In genomic region chr15:90471769-90472168, GRCh38 we compare ENCODE assay signal across 20 cellular contexts. TPM values are rescaled to one million over a fixed set of nuclear protein-coding genes. Genes with fewer than 3 reads are reported as not detected.
DNase-seq lines count a peak whose midpoint lies in the region; TF ChIP-seq lines count a peak whose summit lies in the region.
"Had no signal": no experiment of that assay in that cellular context is flagged by ENCODE, and none has a peak within 500 bp of the region (broad histone marks: within the 10 kb centered on the region; RNA-seq: fewer than 3 reads in every experiment).

No MANE protein-coding gene starts in this region.

- no peak overlapping the region for H4K8ac ChIP-seq in H9 (replicated peaks; ENCODE audit: insufficient read length, low read depth, low read length)
- no peak overlapping the region for H4K8ac ChIP-seq in mesenchymal stem cell (ENCODE audit: low read length)

- H2AFZ ChIP-seq in H9 (ENCODE audit: low read length): no peak overlapping the region
- no peak overlapping the region for H2AFZ ChIP-seq in mesenchymal stem cell (ENCODE audit: low read depth, low read length)

- H2BK12ac ChIP-seq in H9 (ENCODE audit: insufficient read length, low read depth, low read length) (no peak overlapping the region), mesenchymal stem cell (ENCODE audit: low read length in 2 of 2) (no peak overlapping the region)

- H3K23ac ChIP-seq in H9 (ENCODE audit: insufficient read length, low read depth, low read length) (no peak overlapping the region), mesenchymal stem cell (ENCODE audit: low read length in 2 of 2) (no peak overlapping the region)

- H2AK5ac ChIP-seq in H9 (ENCODE audit: insufficient read length, low read length) (no peak overlapping the region), mesenchymal stem cell (ENCODE audit: low read length, severe bottlenecking) (no peak overlapping the region)

- no peak overlapping the region for H3T11ph ChIP-seq in H9 (ENCODE audit: low read length)

- H3K23me2 ChIP-seq in H9 (ENCODE audit: insufficient read length, low read depth, low read length, poor library complexity, severe bottlenecking): no peaks in the 10 kb centered on the region

- H3K79me1 ChIP-seq in H9 (ENCODE audit: insufficient read depth, low read depth, low read length, poor library complexity, severe bottlenecking) (no peaks in the 10 kb centered on the region), mesenchymal stem cell (replicated peaks; ENCODE audit: low read length, poor library complexity, severe bottlenecking) (peaks cover 41% of the 10 kb centered on the region)

- no peaks in the 10 kb centered on the region for H3K4me1 ChIP-seq in H9 (ENCODE audit: insufficient read depth, low read length)
- H3K4me1 ChIP-seq in mesenchymal stem cell (ENCODE audit: control insufficient read depth, insufficient read depth, low read depth, low read length): no peaks in the 10 kb centered on the region
- H3K4me1 ChIP-seq: A549 had no signal

- H3K14ac ChIP-seq in H9 (ENCODE audit: insufficient read depth, low read length) (no peak overlapping the region), mesenchymal stem cell (ENCODE audit: low read length in 2 of 2) (no peak overlapping the region)

- H2BK120ac ChIP-seq in H9 (ENCODE audit: low read depth, low read length, poor library complexity, severe bottlenecking) (no peak overlapping the region), mesenchymal stem cell (ENCODE audit: low read depth, low read length) (no peak overlapping the region)

- CTCF ChIA-PET in activated CD4-positive, alpha-beta T cell treated with anti-CD3 and anti-CD28 coated beads, Interleukin-2, amount 10 ng/mL, durations not matched to agents 7 days and 5 days (lab: Charles Lee): interaction anchor here (0.6 to 0.7 kb wide), 3 partner anchors 10 to 578 kb away, joined by 3 to 5 read pairs (median 3); partner anchors contain the start of gene AP3S2

- H4K91ac ChIP-seq in H9 (ENCODE audit: insufficient read length, low read depth, low read length) (no peak overlapping the region), mesenchymal stem cell (ENCODE audit: low read length) (no peak overlapping the region)

- no peak overlapping the region for H3K4me3 Mint-ChIP-seq in H9
- H3K4me3 Mint-ChIP-seq in activated CD4-positive, alpha-beta T cell treated with anti-CD3 and anti-CD28 coated beads, Interleukin-2, amount 10 ng/mL, durations not matched to agents 7 days and 5 days: no peak overlapping the region

- POLR2A ChIA-PET in activated CD4-positive, alpha-beta T cell treated with anti-CD3 and anti-CD28 coated beads, Interleukin-2, amount 10 ng/mL, durations not matched to agents 7 days and 5 days (lab: Charles Lee): no interaction called here

- H3K56ac ChIP-seq in H9 (ENCODE audit: insufficient read length, low read depth, low read length): no peak overlapping the region

- peaks cover 41 to 97% of the 10 kb centered on the region in 2 experiments for H3K36me3 ChIP-seq in mesenchymal stem cell (ENCODE audit: control insufficient read depth in 1 of 2, insufficient read depth in 2 of 2, low read depth in 1 of 2, low read length in 2 of 2)

- peaks cover 2 to 51% (median 38%) of the 10 kb centered on the region in 3 experiments; a peak in 6 of 7 replicates for H3K36me3 Mint-ChIP-seq in H9 (ENCODE audit: insufficient read depth in 1 of 3, low read depth in 3 of 3)
- peaks cover 60% of the 10 kb centered on the region for H3K36me3 Mint-ChIP-seq in activated CD4-positive, alpha-beta T cell treated with anti-CD3 and anti-CD28 coated beads, Interleukin-2, amount 10 ng/mL, durations not matched to agents 7 days and 5 days (ENCODE audit: low read depth)

- H3K27me3 ChIP-seq in H9 (ENCODE audit: insufficient read depth, low read length): no peaks in the 10 kb centered on the region
- no peaks in the 10 kb centered on the region for H3K27me3 ChIP-seq in mesenchymal stem cell (ENCODE audit: control insufficient read depth in 1 of 2, insufficient read depth in 1 of 2, low read length in 2 of 2)

- WGBS in H9 (ENCODE audit: extremely low coverage, insufficient read length, low lambda C conversion rate): no CpG with 5 or more reads among the region's 4 CpGs
- WGBS in mesenchymal stem cell: 96% methylated on average over 4 of the region's 4 CpGs

- no peak for TF ChIP-seq CTCF in H9 (conservative IDR thresholded peaks at IDR 0.05)

- no peaks in the 10 kb centered on the region for H3K27me3 Mint-ChIP-seq in H9 (ENCODE audit: low read depth)
- no peaks in the 10 kb centered on the region for H3K27me3 Mint-ChIP-seq in activated CD4-positive, alpha-beta T cell treated with anti-CD3 and anti-CD28 coated beads, Interleukin-2, amount 10 ng/mL, durations not matched to agents 7 days and 5 days

- no peak overlapping the region for H2BK20ac ChIP-seq in H9 (ENCODE audit: low read depth, low read length, poor library complexity, severe bottlenecking)

- H3K27ac Mint-ChIP-seq in H9: no peak overlapping the region
- H3K27ac Mint-ChIP-seq in activated CD4-positive, alpha-beta T cell treated with anti-CD3 and anti-CD28 coated beads, Interleukin-2, amount 10 ng/mL, durations not matched to agents 7 days and 5 days: no peak overlapping the region

- H3K18ac ChIP-seq in H9 (ENCODE audit: insufficient read length, low read depth, low read length): no peak overlapping the region
- H3K18ac ChIP-seq in mesenchymal stem cell (ENCODE audit: low read depth in 1 of 2, low read length in 2 of 2): no peak overlapping the region

- no peaks in the 10 kb centered on the region for H3K79me2 ChIP-seq in H9 (ENCODE audit: insufficient read depth, low read length)

- H3K27ac ChIP-seq in H9 (ENCODE audit: insufficient read length, low read depth, low read length) (no peak overlapping the region), angular gyrus (ENCODE audit: low read depth, low read length) (peak overlapping the region; percentile 100), mesenchymal stem cell (ENCODE audit: low read length, poor library complexity, severe bottlenecking) (no peak overlapping the region)
- H3K27ac ChIP-seq: A549 had no signal

- no peak overlapping the region for H3K9ac ChIP-seq in H9 (ENCODE audit: extremely low read depth, insufficient read length, low read length)
- H3K9ac ChIP-seq in mesenchymal stem cell (ENCODE audit: low read length): no peak overlapping the region

- H4K20me1 ChIP-seq in H9 (ENCODE audit: control insufficient read depth, insufficient read depth, insufficient read length): no peaks in the 10 kb centered on the region

- no peaks in the 10 kb centered on the region for H3K9me3 ChIP-seq in H9 (ENCODE audit: control insufficient read depth, low read depth, low read length)
- no peaks in the 10 kb centered on the region for H3K9me3 ChIP-seq in mesenchymal stem cell (ENCODE audit: control insufficient read depth, low read length)
- H3K9me3 ChIP-seq: A549 had no signal

- H3K4ac ChIP-seq in H9 (ENCODE audit: low read depth, low read length): no peak overlapping the region
- H3K4ac ChIP-seq in mesenchymal stem cell (ENCODE audit: low read depth in 1 of 2, low read length in 2 of 2): no peak overlapping the region

- DNase-seq in H9: peak; percentile 2
- peak; percentile 36 to 88 for DNase-seq in hippocampal formation (lab: John Stamatoyannopoulos, UW)
- DNase-seq in putamen (ENCODE audit: low spot score): peak; percentile 87
- no peak for DNase-seq in mesenchymal stem cell
- no peak for DNase-seq in NCI-H345 (lab: John Stamatoyannopoulos, UW)
- DNase-seq in NCI-H1930 (lab: John Stamatoyannopoulos, UW): no peak
- DNase-seq in activated CD4-positive, alpha-beta T cell treated with anti-CD3 and anti-CD28 coated beads, Interleukin-2, amount 10 ng/mL, durations not matched to agents 7 days and 5 days: no peak
- DNase-seq: DND-41, GF-D8, GOT3, KBM-7, MV-4-11, NCI-H146, NCI-H2081 treated with DMSO at 0.1 percent for 48 hours, NCI-H226, NCI-H526 treated with DMSO at 0.1 percent for 48 hours, OCI-M1, SHP77 treated with DMSO at 0.1 percent for 48 hours had no signal

- H3K4me2 ChIP-seq in H9 (ENCODE audit: insufficient read depth, insufficient read length, low read length): no peak overlapping the region
- H3K4me2 ChIP-seq in mesenchymal stem cell (ENCODE audit: low read length, poor library complexity, severe bottlenecking): no peak overlapping the region
- H3K4me2 ChIP-seq: A549 had no signal

- no peak overlapping the region for H3K4me3 ChIP-seq in mesenchymal stem cell (ENCODE audit: insufficient read depth in 1 of 2, low read depth in 1 of 2, low read length in 2 of 2)
- H3K4me3 ChIP-seq: A549 had no signal

- H3K9me3 Mint-ChIP-seq in H9: no peaks in the 10 kb centered on the region
- no peaks in the 10 kb centered on the region for H3K9me3 Mint-ChIP-seq in activated CD4-positive, alpha-beta T cell treated with anti-CD3 and anti-CD28 coated beads, Interleukin-2, amount 10 ng/mL, durations not matched to agents 7 days and 5 days

- H2BK15ac ChIP-seq in H9 (ENCODE audit: low read depth, low read length): no peak overlapping the region
- no peak overlapping the region for H2BK15ac ChIP-seq in mesenchymal stem cell (ENCODE audit: low read depth, poor library complexity, severe bottlenecking)

- no peak overlapping the region for H2BK5ac ChIP-seq in H9 (ENCODE audit: insufficient read length, low read length)
- H2BK5ac ChIP-seq in mesenchymal stem cell (ENCODE audit: low read depth, low read length, poor library complexity, severe bottlenecking): no peak overlapping the region

- no peak overlapping the region for H4K5ac ChIP-seq in H9 (ENCODE audit: insufficient read length, low read depth, low read length)

- no peaks in the 10 kb centered on the region for H3K4me1 Mint-ChIP-seq in H9
- H3K4me1 Mint-ChIP-seq in activated CD4-positive, alpha-beta T cell treated with anti-CD3 and anti-CD28 coated beads, Interleukin-2, amount 10 ng/mL, durations not matched to agents 7 days and 5 days: peaks cover 20% of the 10 kb centered on the region

RNA-seq across cellular contexts. Expression of gene CRTC3, which starts 58.0 kb away (rescaled TPM):
- total RNA-seq in H9 (2021): 3.9 TPM in 2 replicates
- 15.5 TPM for polyA plus RNA-seq in mesenchymal stem cell (2013, experiment 1 of 2)
- polyA plus RNA-seq in mesenchymal stem cell (2013, experiment 2 of 2): 15.0 TPM
- total RNA-seq in activated CD4-positive, alpha-beta T cell treated with anti-CD3 and anti-CD28 coated beads, Interleukin-2, amount 10 ng/mL, durations not matched to agents 7 days and 5 days: 10 to 100 TPM; 85.1 to 90.7 TPM

Comparison
In these comparisons a context has a peak if more than half of its experiments do, and no peak if none do; other contexts are left out.
1. DNase-seq: peak in H9 (single experiment), hippocampal formation (2 of 2) and putamen (single experiment); none in mesenchymal stem cell (single experiment), NCI-H345 (single experiment), NCI-H1930 (0 of 2) and activated CD4-positive, alpha-beta T cell treated with anti-CD3 and anti-CD28 coated beads, Interleukin-2, amount 10 ng/mL, durations not matched to agents 7 days and 5 days (single experiment).
2. RNA of gene CRTC3, which starts 58.0 kb away (total RNA-seq): 85.1 to 90.7 TPM in activated CD4-positive, alpha-beta T cell treated with anti-CD3 and anti-CD28 coated beads, Interleukin-2, amount 10 ng/mL, durations not matched to agents 7 days and 5 days; 3.9 TPM in H9; every median in the first group is over 10 times any median in the second.